In genomic region chr12:39807043-39807442, GRCh38 we compare ENCODE assay signal across 8 cellular contexts.
DNase-seq lines count a peak whose midpoint lies in the region; TF ChIP-seq lines count a peak whose summit lies in the region.

No MANE protein-coding gene starts in this region.

- peak; percentile 38 for TF ChIP-seq CTCF in retinal pigment epithelial cell (conservative IDR thresholded peaks at IDR 0.05; ENCODE audit: low read depth, low read length)
- no peak for TF ChIP-seq CTCF in GM13976 (IDR thresholded peaks at IDR 0.05; ENCODE audit: borderline replicate concordance, control extremely low read depth, extremely low read depth, insufficient read depth, missing control alignments)
- no peak for TF ChIP-seq CTCF in Peyer's patch (IDR thresholded peaks at IDR 0.05)

- H3K36me3 ChIP-seq in Peyer's patch, result no peaks in the 10 kb centered on the region

- in situ Hi-C loops in GM13976 (cut with MboI; ENCODE audit: low sequenced_read_pairs, unreplicated experiment), result no loop called here

- H3K27ac ChIP-seq in Peyer's patch, result no peak overlapping the region

- DNase-seq in NCI-H748 (lab: John Stamatoyannopoulos, UW; ENCODE audit: unreplicated experiment) (peak; percentile 48), NCI-H748 treated with DMSO at 0.1 percent for 48 hours (lab: John Stamatoyannopoulos, UW) (no peak), HuH-7.5 (ENCODE audit: low spot score) (peak; percentile 5), amniotic epithelial cell (ENCODE audit: low read depth) (peak; percentile 16), retinal pigment epithelial cell (ENCODE audit: low read depth) (no peak), GM13976 (ENCODE audit: low spot score) (no peak), cerebellar nuclear complex (lab: John Stamatoyannopoulos, UW) (no peak), Peyer's patch (no peak)

- no peaks in the 10 kb centered on the region for H3K4me1 ChIP-seq in Peyer's patch

- H3K4me3 ChIP-seq in retinal pigment epithelial cell (ENCODE audit: low read length), result no peak overlapping the region
- H3K4me3 ChIP-seq in Peyer's patch, result no peak overlapping the region

- no peak for TF ChIP-seq POLR2A in Peyer's patch (IDR thresholded peaks at IDR 0.05)

- H3K9me3 ChIP-seq in Peyer's patch, result no peaks in the 10 kb centered on the region

- no peaks in the 10 kb centered on the region for H3K27me3 ChIP-seq in Peyer's patch

Comparison
In these comparisons a context has a peak if more than half of its experiments do, and no peak if none do; other contexts are left out.
1. DNase-seq: peak in NCI-H748 (single experiment), HuH-7.5 (single experiment) and amniotic epithelial cell (single experiment); none in NCI-H748 treated with DMSO at 0.1 percent for 48 hours (single experiment), retinal pigment epithelial cell (single experiment), GM13976 (single experiment), cerebellar nuclear complex (0 of 2) and Peyer's patch (0 of 3).